ENCODE assay signal across 8 cellular contexts in genomic region chr11:74950374-74950969, GRCh38. TPM values are rescaled to one million over a fixed set of nuclear protein-coding genes. Genes with fewer than 3 reads are reported as not detected.
DNase-seq lines count a peak whose midpoint lies in the region; ATAC-seq lines count a peak whose summit lies in the region.

No MANE protein-coding gene starts in this region.

- intact Hi-C loops in activated CD4-positive, alpha-beta memory T cell treated with anti-CD3 and anti-CD28 coated beads for 36 hours (cut with micrococcal nuclease) = no loop called here

- ATAC-seq in GM18519 (IDR thresholded peaks at IDR 0.05; ENCODE audit: low FRiP score, unreplicated experiment) = no peak

- H3K4me1 Mint-ChIP-seq in T-helper 1 cell treated with Interleukin-12 subunit alpha and Interleukin-12 subunit beta and Interleukin-4 antibody, amounts not matched to agents 30 μg/mL and 1 μg/mL, for 36 hours (ENCODE audit: low read depth) = peaks cover 33% of the 10 kb centered on the region
- peaks cover 51% of the 10 kb centered on the region for H3K4me1 Mint-ChIP-seq in activated CD4-positive, alpha-beta memory T cell treated with anti-CD3 and anti-CD28 coated beads for 36 hours (ENCODE audit: low read depth)

- no peak overlapping the region for H3K27ac ChIP-seq in iPS-18a (ENCODE audit: low read length)
- H3K27ac ChIP-seq in stomach smooth muscle (ENCODE audit: low read length) = no peak overlapping the region
- H3K27ac ChIP-seq in substantia nigra (ENCODE audit: low read depth, low read length, poor library complexity, severe bottlenecking) = no peak overlapping the region

- H3K36me3 ChIP-seq in iPS-18a (ENCODE audit: control insufficient read depth, low read depth, low read length) (peaks cover 6% of the 10 kb centered on the region), stomach smooth muscle (ENCODE audit: control insufficient read depth in 2 of 2, insufficient read depth in 2 of 2, low read length in 2 of 2) (no peaks in the 10 kb centered on the region)

- H3K4me3 ChIP-seq in iPS-18a (ENCODE audit: low read length) (peak overlapping the region; percentile 88), stomach smooth muscle (ENCODE audit: low read length in 2 of 2) (peak overlapping the region; percentile 97 to 100)

- H3K9ac ChIP-seq in iPS-18a (ENCODE audit: low read length) (peak overlapping the region; percentile 90), stomach smooth muscle (ENCODE audit: low read length in 2 of 2) (peak overlapping the region; percentile 95 to 96)

- H3K4me3 Mint-ChIP-seq in T-helper 1 cell treated with Interleukin-12 subunit alpha and Interleukin-12 subunit beta and Interleukin-4 antibody, amounts not matched to agents 30 μg/mL and 1 μg/mL, for 36 hours = peak overlapping the region; percentile 98
- H3K4me3 Mint-ChIP-seq in activated CD4-positive, alpha-beta memory T cell treated with anti-CD3 and anti-CD28 coated beads for 36 hours = peak overlapping the region; percentile 99

- in situ Hi-C loops in G401 (cut with HindIII; ENCODE audit: low sequenced_read_pairs) = no loop called here

- H3K27ac Mint-ChIP-seq in T-helper 1 cell treated with Interleukin-12 subunit alpha and Interleukin-12 subunit beta and Interleukin-4 antibody, amounts not matched to agents 30 μg/mL and 1 μg/mL, for 36 hours = peak overlapping the region; percentile 96
- H3K27ac Mint-ChIP-seq in activated CD4-positive, alpha-beta memory T cell treated with anti-CD3 and anti-CD28 coated beads for 36 hours = peak overlapping the region; percentile 38

- H3K9me3 Mint-ChIP-seq in T-helper 1 cell treated with Interleukin-12 subunit alpha and Interleukin-12 subunit beta and Interleukin-4 antibody, amounts not matched to agents 30 μg/mL and 1 μg/mL, for 36 hours = no peaks in the 10 kb centered on the region
- H3K9me3 Mint-ChIP-seq in activated CD4-positive, alpha-beta memory T cell treated with anti-CD3 and anti-CD28 coated beads for 36 hours = no peaks in the 10 kb centered on the region

- H3K9me3 ChIP-seq in iPS-18a (ENCODE audit: control insufficient read depth, low read depth, low read length) (no peaks in the 10 kb centered on the region), stomach smooth muscle (ENCODE audit: control insufficient read depth in 2 of 2, low read length in 2 of 2) (no peaks in the 10 kb centered on the region)

- DNase-seq in T-helper 1 cell = no peak
- no peak for DNase-seq in activated CD4-positive, alpha-beta memory T cell treated with anti-CD3 and anti-CD28 coated beads for 36 hours
- no peak for DNase-seq in G401 (ENCODE audit: low spot score)
- no peak for DNase-seq in substantia nigra (lab: John Stamatoyannopoulos, UW)

- peaks cover 7% of the 10 kb centered on the region for H3K4me1 ChIP-seq in iPS-18a (ENCODE audit: control insufficient read depth, low read depth, low read length)
- peaks cover 17% of the 10 kb centered on the region for H3K4me1 ChIP-seq in stomach smooth muscle (ENCODE audit: control insufficient read depth, insufficient read depth, low read length)

- no peaks in the 10 kb centered on the region for H3K27me3 Mint-ChIP-seq in T-helper 1 cell treated with Interleukin-12 subunit alpha and Interleukin-12 subunit beta and Interleukin-4 antibody, amounts not matched to agents 30 μg/mL and 1 μg/mL, for 36 hours (ENCODE audit: low read depth)
- no peaks in the 10 kb centered on the region for H3K27me3 Mint-ChIP-seq in activated CD4-positive, alpha-beta memory T cell treated with anti-CD3 and anti-CD28 coated beads for 36 hours

- H3K36me3 Mint-ChIP-seq in T-helper 1 cell treated with Interleukin-12 subunit alpha and Interleukin-12 subunit beta and Interleukin-4 antibody, amounts not matched to agents 30 μg/mL and 1 μg/mL, for 36 hours (ENCODE audit: low read depth) = peaks cover 19% of the 10 kb centered on the region
- peaks cover 19% of the 10 kb centered on the region for H3K36me3 Mint-ChIP-seq in activated CD4-positive, alpha-beta memory T cell treated with anti-CD3 and anti-CD28 coated beads for 36 hours

- CTCF ChIA-PET in activated CD4-positive, alpha-beta memory T cell treated with anti-CD3 and anti-CD28 coated beads for 36 hours (lab: Charles Lee) = no interaction called here

- H3K27me3 ChIP-seq in iPS-18a (ENCODE audit: control insufficient read depth, insufficient read depth, low read length) (no peaks in the 10 kb centered on the region), stomach smooth muscle (ENCODE audit: control insufficient read depth in 1 of 2, insufficient read depth in 2 of 2, low read length in 2 of 2) (no peaks in the 10 kb centered on the region)

- POLR2A ChIA-PET in activated CD4-positive, alpha-beta memory T cell treated with anti-CD3 and anti-CD28 coated beads for 36 hours (lab: Charles Lee) = no interaction called here

RNA-seq across cellular contexts. Expression of gene SPCS2, which starts 1.4 kb away (rescaled TPM):
- total RNA-seq in activated CD4-positive, alpha-beta memory T cell treated with anti-CD3 and anti-CD28 coated beads for 36 hours = 100 to 1,000 TPM; 126 to 138 TPM
- 17.0 and 29.7 TPM in 2 replicates for total RNA-seq in G401 (2014; rRNA removed; shearing (Covaris generic))

RNA-seq across cellular contexts. Expression of gene XRRA1, which starts 1.6 kb away (rescaled TPM):
- total RNA-seq in activated CD4-positive, alpha-beta memory T cell treated with anti-CD3 and anti-CD28 coated beads for 36 hours = 10 to 100 TPM in 1 of 2 experiments, 1 to 10 TPM in 1; 9.1 to 13.0 TPM
- 2.9 and 9.7 TPM in 2 replicates for total RNA-seq in G401 (2014; rRNA removed; shearing (Covaris generic))

RNA-seq across cellular contexts. Expression of gene NEU3, which starts 38.3 kb away (rescaled TPM):
- total RNA-seq in activated CD4-positive, alpha-beta memory T cell treated with anti-CD3 and anti-CD28 coated beads for 36 hours = 10 to 100 TPM; 13.6 to 14.3 TPM
- total RNA-seq in G401 (2014; rRNA removed; shearing (Covaris generic)) = 6.5 and 10.0 TPM in 2 replicates
